Comparison of ENCODE assay signal across 24 cellular contexts in genomic region chr3:96961576-96961975, GRCh38.
"Had no signal": no experiment of that assay in that cellular context is flagged by ENCODE, and none has a peak within 500 bp of the region (broad histone marks: within the 10 kb centered on the region; RNA-seq: fewer than 3 reads in every experiment).

No MANE protein-coding gene starts in this region.

- H3K27ac ChIP-seq: coronary artery, gastroesophageal sphincter, heart left ventricle, hepatocyte, left lung, prostate gland, right atrium auricular region, thyroid gland, upper lobe of left lung had no signal

- H3K36me3 ChIP-seq: gastroesophageal sphincter, heart left ventricle, left lung, prostate gland, right atrium auricular region, thyroid gland, upper lobe of left lung had no signal

- H3K9me3 ChIP-seq: gastroesophageal sphincter, left lung, prostate gland, right atrium auricular region, thyroid gland, upper lobe of left lung had no signal

- H3K4me3 ChIP-seq: coronary artery, gastroesophageal sphincter, heart left ventricle, hepatocyte, left lung, prostate gland, right atrium auricular region, smooth muscle cell, thyroid gland, upper lobe of left lung had no signal

- H3K27me3 ChIP-seq: gastroesophageal sphincter, heart left ventricle, hepatocyte, left lung, right atrium auricular region, thyroid gland, upper lobe of left lung had no signal

- ATAC-seq: gastroesophageal sphincter; heart left ventricle; left cardiac atrium; left lung; naive thymus-derived CD8-positive, alpha-beta T cell; sciatic nerve; stimulated activated naive CD8-positive, alpha-beta T cell treated with anti-CD3 and anti-CD28 coated beads, Interleukin-15, amount 100 ng/mL, for 72 hours had no signal

- DNase-seq: dermis blood vessel endothelial cell; effector memory CD4-positive, alpha-beta T cell; erythroblast; heart left ventricle; left cardiac atrium; left lung; naive thymus-derived CD8-positive, alpha-beta T cell; nephron progenitor cell; nucleus accumbens; stimulated activated CD4-positive, alpha-beta T cell treated with anti-CD3 and anti-CD28 coated beads, Interleukin-12 subunit alpha, Interleukin-12 subunit beta, amount 100 ng/mL, for 4 hours; stimulated activated CD4-positive, alpha-beta T cell treated with anti-CD3 and anti-CD28 coated beads, Interleukin-1b, Interleukin-23, amount 100 ng/mL, for 48 hours; stimulated activated CD4-positive, alpha-beta T cell treated with anti-CD3 and anti-CD28 coated beads, Interleukin-4, amount 100 ng/mL, for 1 hour; stimulated activated CD8-positive, alpha-beta memory T cell treated with anti-CD3 and anti-CD28 coated beads, Interleukin-4, amount 100 ng/mL, for 48 hours; stimulated activated naive CD4-positive, alpha-beta T cell; stimulated activated naive CD8-positive, alpha-beta T cell treated with anti-CD3 and anti-CD28 coated beads, Interleukin-15, amount 100 ng/mL, for 72 hours; thyroid gland; upper lobe of left lung had no signal

- H3K4me1 ChIP-seq: gastroesophageal sphincter, heart left ventricle, left lung, prostate gland, right atrium auricular region, thyroid gland, upper lobe of left lung had no signal
